ENCODE assay signal across 18 cellular contexts in genomic region chr5:9524941-9525340, GRCh38. TPM values are rescaled to one million over a fixed set of nuclear protein-coding genes. Genes with fewer than 3 reads are reported as not detected.
DNase-seq lines count a peak whose midpoint lies in the region; ATAC-seq, FAIRE-seq and TF ChIP-seq lines count a peak whose summit lies in the region.
"Had no signal": no experiment of that assay in that cellular context is flagged by ENCODE, and none has a peak within 500 bp of the region (broad histone marks: within the 10 kb centered on the region; RNA-seq: fewer than 3 reads in every experiment).

No MANE protein-coding gene starts in this region.

- TF ChIP-seq RAD21 in liver (IDR thresholded peaks at IDR 0.05) (no peak), HepG2 (CRISPR knock-in tag; IDR thresholded peaks at IDR 0.05) (no peak)

- H3K79me2 ChIP-seq in HepG2 (ENCODE audit: insufficient read depth, low read length), result no peaks in the 10 kb centered on the region
- H3K79me2 ChIP-seq in hepatocyte, result peaks cover 2% of the 10 kb centered on the region

- TF ChIP-seq CTCF in liver (IDR thresholded peaks at IDR 0.05; ENCODE audit: low read depth, low read length, missing input control) (no peak), HepG2 (CRISPR knock-in tag; IDR thresholded peaks at IDR 0.05) (no peak), hepatocyte (IDR thresholded peaks at IDR 0.05; ENCODE audit: poor library complexity) (no peak)

- H3K27ac ChIP-seq in liver (ENCODE audit: low read depth in 1 of 2, low read length in 2 of 2) (no peak overlapping the region), HepG2 (ENCODE audit: extremely low read length, insufficient read depth, low read length) (no peak overlapping the region), hepatocyte (peak overlapping the region; percentile 6)
- H3K27ac ChIP-seq: BLaER1, HL-60 had no signal

- H3K4me2 ChIP-seq in HepG2 (ENCODE audit: low read depth, low read length) (no peak overlapping the region), hepatocyte (no peak overlapping the region)
- H3K4me2 ChIP-seq: BLaER1 had no signal

- H3K9me3 ChIP-seq in liver (ENCODE audit: control insufficient read depth in 4 of 4, low read length in 3 of 4), result no peaks in the 10 kb centered on the region
- H3K9me3 ChIP-seq in HepG2 (ENCODE audit: low read length), result no peaks in the 10 kb centered on the region
- no peaks in the 10 kb centered on the region for H3K9me3 ChIP-seq in hepatocyte (ENCODE audit: low read depth)
- H3K9me3 ChIP-seq: BLaER1, Caco-2 had no signal

- CTCF ChIA-PET in HepG2 (lab: Yijun Ruan, JAX; ENCODE audit: low intra/inter-chr PET ratio, low total read pairs), result no interaction called here

- H3K4me1 ChIP-seq in liver (ENCODE audit: control insufficient read depth in 4 of 4, insufficient read depth in 4 of 4, low read length in 3 of 4) (peaks cover 2 to 16% (median 7%) of the 10 kb centered on the region in 4 donors), HepG2 (ENCODE audit: insufficient read depth, low read length) (no peaks in the 10 kb centered on the region), hepatocyte (ENCODE audit: insufficient read depth) (peaks cover 4% of the 10 kb centered on the region)
- H3K4me1 ChIP-seq: BLaER1, Caco-2 had no signal

- no peak for ATAC-seq in HepG2

- POLR2A ChIA-PET in HepG2 (lab: Yijun Ruan, JAX), result no interaction called here

- no peaks in the 10 kb centered on the region for H3K9me2 ChIP-seq in hepatocyte (replicated peaks; ENCODE audit: insufficient read depth)

- WGBS in liver, result 34% methylated on average over 1 of the region's 1 CpG
- WGBS in HepG2 (ENCODE audit: low lambda C conversion rate), result 0% methylated on average over 1 of the region's 1 CpG
- 81% methylated on average over 1 of the region's 1 CpG for WGBS in hepatocyte (ENCODE audit: low lambda C conversion rate, missing lambda C conversion rate)

- H3K36me3 ChIP-seq in liver (ENCODE audit: control insufficient read depth in 4 of 4, insufficient read depth in 3 of 4, low read depth in 1 of 4, low read length in 3 of 4) (no peaks in the 10 kb centered on the region), HepG2 (replicated peaks in 1 of 2; ENCODE audit: control insufficient read depth in 1 of 2, insufficient read depth in 2 of 2, low read length in 2 of 2) (no peaks in the 10 kb centered on the region), hepatocyte (replicated peaks; ENCODE audit: insufficient read depth, low read depth) (no peaks in the 10 kb centered on the region)
- H3K36me3 ChIP-seq: BLaER1 had no signal

- intact Hi-C loops in HepG2 (cut with micrococcal nuclease; ENCODE audit: unreplicated experiment) (no loop called here), head of caudate nucleus (cut with DNase I) (no loop called here)

- H2AFZ ChIP-seq in HepG2 (ENCODE audit: low read length) (no peak overlapping the region), hepatocyte (no peak overlapping the region)

- in situ Hi-C loops in HepG2 (cut with HindIII; ENCODE audit: extremely low pct_ligation_motif_present, low pct_unique_long_range_greater_than_20kb), result no loop called here

- no peak for TF ChIP-seq POLR2A in HepG2 (IDR thresholded peaks at IDR 0.05; ENCODE audit: insufficient read depth in 1 of 2, low read depth in 2 of 2, low read length in 2 of 2)

- peak; percentile 15 for DNase-seq in NCI-H2029 (lab: John Stamatoyannopoulos, UW)
- no peak for DNase-seq in NCI-H2029 treated with DMSO at 0.1 percent for 48 hours (lab: John Stamatoyannopoulos, UW)
- DNase-seq in HepG2 (ENCODE audit: low spot score), result no peak
- DNase-seq in hepatocyte (ENCODE audit: low spot score), result no peak
- DNase-seq in hepatic stellate cell (ENCODE audit: low spot score), result no peak
- no peak for DNase-seq in head of caudate nucleus
- DNase-seq: 8988T; AML-193; Caco-2; CD8-positive, alpha-beta memory T cell; DMS79; HCEC 1CT; HFFc6 had no signal

- H3K9ac ChIP-seq in liver (ENCODE audit: low read depth in 1 of 2, low read length in 2 of 2) (no peak overlapping the region), HepG2 (ENCODE audit: insufficient read depth, low read depth, low read length) (no peak overlapping the region)
- H3K9ac ChIP-seq: BLaER1 had no signal

- H4K20me1 ChIP-seq in HepG2 (ENCODE audit: insufficient read depth, low read length) (no peaks in the 10 kb centered on the region), hepatocyte (ENCODE audit: insufficient read depth, poor library complexity, severe bottlenecking) (no peaks in the 10 kb centered on the region)
- H4K20me1 ChIP-seq: BLaER1 had no signal

- TF ChIP-seq EP300 in HepG2 (IDR thresholded peaks at IDR 0.05; ENCODE audit: low read depth in 2 of 2, low read length in 2 of 2) (no peak), HepG2 (CRISPR knock-in tag; IDR thresholded peaks at IDR 0.05; ENCODE audit: borderline replicate concordance) (no peak)

- H3K4me3 ChIP-seq in liver (ENCODE audit: low read depth in 1 of 3, low read length in 3 of 3) (no peak overlapping the region), HepG2 (replicated peaks in 1 of 3; ENCODE audit: insufficient read depth in 1 of 3, low read depth in 2 of 3, low read length in 3 of 3) (no peak overlapping the region), hepatocyte (no peak overlapping the region)
- H3K4me3 ChIP-seq: BLaER1 had no signal

- H3K27me3 ChIP-seq in liver (ENCODE audit: control insufficient read depth in 4 of 4, insufficient read depth in 4 of 4, low read length in 3 of 4), result no peaks in the 10 kb centered on the region
- no peaks in the 10 kb centered on the region for H3K27me3 ChIP-seq in HepG2 (ENCODE audit: control insufficient read depth in 1 of 2, insufficient read depth in 2 of 2, low read length in 2 of 2)
- H3K27me3 ChIP-seq in hepatocyte, result no peaks in the 10 kb centered on the region
- H3K27me3 ChIP-seq: BLaER1 had no signal

- no peak for FAIRE-seq in HepG2 (lab: Jason Lieb, UNC)
- FAIRE-seq: GM12892, GM19239 had no signal

- BruUV-seq in HepG2 (replicated peaks; lab: Mats Ljungman, UMichigan), result no TSS peak

TF ChIP-seq in HepG2, 621 proteins besides CTCF, POLR2A, EP300 and RAD21:
- no peak for TF ChIP-seq POGZ (CRISPR knock-in tag; IDR thresholded peaks at IDR 0.05)
- TF ChIP-seq, protein P1, sequence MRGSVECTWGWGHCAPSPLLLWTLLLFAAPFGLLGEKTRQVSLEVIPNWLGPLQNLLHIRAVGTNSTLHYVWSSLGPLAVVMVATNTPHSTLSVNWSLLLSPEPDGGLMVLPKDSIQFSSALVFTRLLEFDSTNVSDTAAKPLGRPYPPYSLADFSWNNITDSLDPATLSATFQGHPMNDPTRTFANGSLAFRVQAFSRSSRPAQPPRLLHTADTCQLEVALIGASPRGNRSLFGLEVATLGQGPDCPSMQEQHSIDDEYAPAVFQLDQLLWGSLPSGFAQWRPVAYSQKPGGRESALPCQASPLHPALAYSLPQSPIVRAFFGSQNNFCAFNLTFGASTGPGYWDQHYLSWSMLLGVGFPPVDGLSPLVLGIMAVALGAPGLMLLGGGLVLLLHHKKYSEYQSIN (CRISPR knock-in tag; IDR thresholded peaks at IDR 0.05; ENCODE audit: borderline replicate concordance), result no peak
- TF ChIP-seq HOXA9 (CRISPR knock-in tag; IDR thresholded peaks at IDR 0.05; ENCODE audit: borderline replicate concordance), result no peak
- no peak for TF ChIP-seq ZMAT3 (CRISPR knock-in tag; conservative IDR thresholded peaks at IDR 0.05)
TF ChIP-seq in HepG2: peak in this region for 0.

RNA-seq across cellular contexts. Expression of gene SEMA5A, which starts 20.9 kb away (rescaled TPM):
- total RNA-seq in liver (1 to 10 TPM; 4.9 to 5.8 TPM), HepG2 (2016; rRNA removed; fragmentation: Illumina TruSeq; extraction: Trizol) (not detected in 2 replicates), hepatocyte (21.7 and 27.0 TPM in 2 replicates)
- polyA plus RNA-seq in liver (1 to 10 TPM; 1.1 to 1.4 TPM), HepG2 (2011; rRNA removed) (0.01 TPM in 2 replicates), hepatocyte (10.7 and 14.8 TPM in 2 replicates)
- not detected in 2 replicates for total RNA-seq in HepG2 (2016; cell fraction: cytosol; rRNA removed; fragmentation: Illumina TruSeq; extraction: Trizol; ENCODE audit: low read depth)
- not detected in 2 replicates for total RNA-seq in HepG2 (2016; cell fraction: insoluble cytoplasmic fraction; rRNA removed; fragmentation: Illumina TruSeq; extraction: Trizol)
- total RNA-seq in HepG2 (2016; cell fraction: membrane; rRNA removed; fragmentation: Illumina TruSeq; extraction: Trizol), result not detected in 2 replicates
- total RNA-seq in HepG2 (2016; cell fraction: nucleus; rRNA removed; fragmentation: Illumina TruSeq; extraction: Trizol), result not detected in 2 replicates
- under 0.01 and 0.01 TPM in 2 replicates for polyA plus RNA-seq in HepG2 (2011; cell fraction: cytosol; rRNA removed)
- polyA plus RNA-seq in HepG2 (2011; cell fraction: nucleus; rRNA removed), result 0.02 TPM in 1 of 2 replicates, not detected in the other
- polyA plus RNA-seq in HepG2 (2012), result not detected in 2 replicates
- not detected in 2 replicates for polyA plus RNA-seq in HepG2 (2016; cell fraction: cytosol; fragmentation: Illumina TruSeq; extraction: Trizol; ENCODE audit: low read depth)
- polyA plus RNA-seq in HepG2 (2016; cell fraction: insoluble cytoplasmic fraction; fragmentation: Illumina TruSeq; extraction: Trizol; ENCODE audit: low read depth), result not detected in 2 replicates
- not detected in 2 replicates for polyA plus RNA-seq in HepG2 (2016; cell fraction: membrane; fragmentation: Illumina TruSeq; extraction: Trizol; ENCODE audit: low read depth)
- polyA plus RNA-seq in HepG2 (2016; cell fraction: nucleus; fragmentation: Illumina TruSeq; extraction: Trizol; ENCODE audit: insufficient read depth, low read depth), result not detected in 2 replicates
- polyA minus RNA-seq in HepG2 (2011; rRNA and poly(A)+ RNA removed; ENCODE audit: low replicate concordance), result 0.02 TPM in 1 of 2 replicates, not detected in the other
- polyA minus RNA-seq in HepG2 (2011; cell fraction: cytosol; rRNA and poly(A)+ RNA removed), result not detected in 2 replicates
- under 0.01 TPM in 1 of 2 replicates, not detected in the other for polyA minus RNA-seq in HepG2 (2011; cell fraction: nucleus; rRNA and poly(A)+ RNA removed)
- total RNA-seq: CD8-positive, alpha-beta memory T cell had no signal
- polyA plus RNA-seq: CD8-positive, alpha-beta memory T cell had no signal
